ENCODE assay signal across 29 cellular contexts in the genomic region with DNA sequence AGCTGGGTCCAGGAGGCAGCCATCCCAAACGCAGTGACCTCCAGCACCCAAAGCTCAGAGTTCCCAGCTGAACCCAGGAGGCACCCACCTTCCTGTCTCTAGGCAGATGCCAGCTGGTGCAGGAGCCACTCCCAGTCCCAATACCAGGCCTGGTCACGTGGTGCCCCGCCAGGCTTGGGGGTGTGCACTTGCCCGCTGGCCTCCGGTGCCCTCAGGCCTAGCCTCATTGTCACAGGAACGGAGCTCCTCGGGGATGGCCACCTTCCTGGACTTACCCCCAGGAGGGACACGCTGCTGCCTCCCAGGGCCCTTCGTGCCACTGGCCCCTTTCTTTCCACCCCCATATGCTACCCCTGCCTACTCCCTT. TPM values are rescaled to one million over a fixed set of nuclear protein-coding genes. Genes with fewer than 3 reads are reported as not detected.
DNase-seq lines count a peak whose midpoint lies in the region; ATAC-seq, FAIRE-seq and TF ChIP-seq lines count a peak whose summit lies in the region.
"Had no signal": no experiment of that assay in that cellular context is flagged by ENCODE, and none has a peak within 500 bp of the region (broad histone marks: within the 10 kb centered on the region; RNA-seq: fewer than 3 reads in every experiment).

No MANE protein-coding gene starts in this region.

- CTCF ChIA-PET in CD4-positive, alpha-beta memory T cell (lab: Charles Lee; ENCODE audit: partially characterized antibody): interaction anchor here (1.1 to 6.8 kb wide), 2 partner anchors 16 to 28 kb away, joined by 4 to 58 read pairs; no protein-coding TSS in a partner anchor

- H3K27ac ChIP-seq in CD4-positive, alpha-beta memory T cell (ENCODE audit: low read depth, low read length): no peak overlapping the region
- H3K27ac ChIP-seq in layer of hippocampus (ENCODE audit: low read depth, low read length): peak overlapping the region; percentile 57
- H3K27ac ChIP-seq in psoas muscle: no peak overlapping the region
- H3K27ac ChIP-seq: adrenal gland, breast epithelium, coronary artery, parathyroid adenoma had no signal

- no peaks in the 10 kb centered on the region for H3K36me3 ChIP-seq in CD4-positive, alpha-beta memory T cell (ENCODE audit: insufficient read depth, low read length)
- no peaks in the 10 kb centered on the region for H3K36me3 ChIP-seq in psoas muscle (ENCODE audit: insufficient read depth in 1 of 2, low read depth in 1 of 2)
- H3K36me3 ChIP-seq: adrenal gland, breast epithelium had no signal

- POLR2A ChIA-PET in CD4-positive, alpha-beta memory T cell (lab: Charles Lee; ENCODE audit: partially characterized antibody): interaction anchor here (1.9 kb wide), 1 partner anchor 10 kb away, joined by 13 read pairs; no protein-coding TSS in a partner anchor

- no peak for TF ChIP-seq CTCF in psoas muscle (IDR thresholded peaks at IDR 0.05)

- no peaks in the 10 kb centered on the region for H3K27me3 Mint-ChIP-seq in CD4-positive, alpha-beta memory T cell
- H3K27me3 Mint-ChIP-seq: activated B cell treated with CpG ODN at 0.5 μM for 24 hours had no signal

- peaks cover 0 to 5% of the 10 kb centered on the region in 2 donors for H3K36me3 Mint-ChIP-seq in CD4-positive, alpha-beta memory T cell

- no peak overlapping the region for H3K4me3 ChIP-seq in CD4-positive, alpha-beta memory T cell (ENCODE audit: low read length in 2 of 2)
- no peak overlapping the region for H3K4me3 ChIP-seq in psoas muscle
- H3K4me3 ChIP-seq: adrenal gland, breast epithelium, coronary artery had no signal

- peak in 3 of 4 donors; percentile 35 to 63 (median 35) for ATAC-seq in psoas muscle
- ATAC-seq: stimulated activated effector memory CD8-positive, alpha-beta T cell treated with anti-CD3 and anti-CD28 coated beads, Interleukin-12 subunit alpha, Interleukin-12 subunit beta, amount 100 ng/mL, for 72 hours had no signal

- no peaks in the 10 kb centered on the region for H3K9me3 Mint-ChIP-seq in CD4-positive, alpha-beta memory T cell
- H3K9me3 Mint-ChIP-seq: activated B cell treated with CpG ODN at 0.5 μM for 24 hours; stimulated activated effector memory CD8-positive, alpha-beta T cell treated with anti-CD3 and anti-CD28 coated beads, Interleukin-12 subunit alpha, Interleukin-12 subunit beta, amount 100 ng/mL, for 72 hours had no signal

- peak overlapping the region in 1 of 8 donors; percentile 25 for H3K4me3 Mint-ChIP-seq in CD4-positive, alpha-beta memory T cell
- H3K4me3 Mint-ChIP-seq: stimulated activated effector memory CD8-positive, alpha-beta T cell treated with anti-CD3 and anti-CD28 coated beads, Interleukin-12 subunit alpha, Interleukin-12 subunit beta, amount 100 ng/mL, for 72 hours had no signal

- DNase-seq in CD4-positive, alpha-beta memory T cell: no peak
- DNase-seq in NCI-H69 (lab: John Stamatoyannopoulos, UW) (peak; percentile 20), psoas muscle (no peak), NCI-H146 (lab: John Stamatoyannopoulos, UW) (no peak), NCI-H187 treated with DMSO at 0.1 percent for 48 hours (lab: John Stamatoyannopoulos, UW) (no peak), RCC 7860 (ENCODE audit: low spot score) (no peak), GOT3 (lab: John Stamatoyannopoulos, UW) (no peak)
- DNase-seq: activated B cell treated with CpG ODN at 0.5 μM for 24 hours; activated CD4-positive, alpha-beta T cell treated with anti-CD3 and anti-CD28 coated beads, Interleukin-2, amount 50 U/mL, for 48 hours; activated CD8-positive, alpha-beta memory T cell treated with anti-CD3 and anti-CD28 coated beads, Interleukin-2, amount 50 U/mL, for 48 hours; activated effector memory CD4-positive, alpha-beta T cell treated with anti-CD3 and anti-CD28 coated beads, Interleukin-2, amount 50 U/mL, for 16 hours; adrenal gland; DND-41; KBM-7; kidney; MV-4-11; NCI-H187; NCI-H2227 treated with DMSO at 0.1 percent for 48 hours; NCI-H774; Right ventricle myocardium superior; stimulated activated CD4-positive, alpha-beta T cell treated with anti-CD3 and anti-CD28 coated beads, Interleukin-2, amount 100 ng/mL, for 24 hours; T1000 had no signal

- peaks cover 31 to 76% (median 49%) of the 10 kb centered on the region in 4 donors for H3K4me1 Mint-ChIP-seq in CD4-positive, alpha-beta memory T cell

- WGBS in psoas muscle, 3 donors: 67 to 88% (median 68%) methylated on average over 7 to 9 of the region's 9 CpGs

- no peak for FAIRE-seq in RCC 7860 (lab: Jason Lieb, UNC)
- FAIRE-seq: endometrium, GM19239, kidney had no signal

- H3K27ac Mint-ChIP-seq in CD4-positive, alpha-beta memory T cell: peak overlapping the region in 5 of 7 donors; percentile 22 to 72 (median 48)
- H3K27ac Mint-ChIP-seq: stimulated activated effector memory CD8-positive, alpha-beta T cell treated with anti-CD3 and anti-CD28 coated beads, Interleukin-12 subunit alpha, Interleukin-12 subunit beta, amount 100 ng/mL, for 72 hours had no signal

- intact Hi-C loops in CD4-positive, alpha-beta memory T cell (cut with micrococcal nuclease): no loop called here
- intact Hi-C loops in psoas muscle (cut with DNase I): no loop called here

- no peaks in the 10 kb centered on the region for H3K27me3 ChIP-seq in CD4-positive, alpha-beta memory T cell (ENCODE audit: insufficient read depth, low read length)
- H3K27me3 ChIP-seq in layer of hippocampus (ENCODE audit: control insufficient read depth, insufficient read depth, low read length) (no peaks in the 10 kb centered on the region), psoas muscle (ENCODE audit: insufficient read depth in 3 of 3, low read length in 2 of 3) (no peaks in the 10 kb centered on the region)
- H3K27me3 ChIP-seq: adrenal gland, breast epithelium had no signal

- H3K9me3 ChIP-seq in CD4-positive, alpha-beta memory T cell (ENCODE audit: control insufficient read depth in 1 of 2, low read length in 2 of 2): no peaks in the 10 kb centered on the region
- H3K9me3 ChIP-seq in psoas muscle: no peaks in the 10 kb centered on the region
- H3K9me3 ChIP-seq: adrenal gland, breast epithelium had no signal

- H3K4me1 ChIP-seq in CD4-positive, alpha-beta memory T cell (ENCODE audit: insufficient read depth, low read length): peaks cover 48% of the 10 kb centered on the region
- peaks cover 9% of the 10 kb centered on the region for H3K4me1 ChIP-seq in psoas muscle

RNA-seq across cellular contexts. Expression of a gene that starts 4.6 kb away (rescaled TPM):
- total RNA-seq in CD4-positive, alpha-beta memory T cell: 10 to 100 TPM; 22.0 to 23.1 TPM
- polyA plus RNA-seq in CD4-positive, alpha-beta memory T cell: 100 to 1,000 TPM in 1 of 2 donors, 10 to 100 TPM in 1; 72.3 to 104 TPM
- 10 to 100 TPM in 2 of 4 donors, 1 to 10 TPM in 2; 5.6 to 19.4 (median 8.3) TPM for total RNA-seq in psoas muscle
- polyA plus RNA-seq in psoas muscle: 10 to 100 TPM in 1 of 3 donors, 1 to 10 TPM in 2; 7.8 to 27.4 (median 9.9) TPM
